Comparison of ENCODE assay signal across 20 cellular contexts in genomic region chr10:49230004-49230403, GRCh38. TPM values are rescaled to one million over a fixed set of nuclear protein-coding genes. Genes with fewer than 3 reads are reported as not detected.
"Had no signal": no experiment of that assay in that cellular context is flagged by ENCODE, and none has a peak within 500 bp of the region (broad histone marks: within the 10 kb centered on the region; RNA-seq: fewer than 3 reads in every experiment).

No MANE protein-coding gene starts in this region.

- DNase-seq: activated CD4-positive, alpha-beta memory T cell treated with anti-CD3 and anti-CD28 coated beads, Interleukin-2, amount 10 ng/mL, durations not matched to agents 7 days and 5 days; activated CD4-positive, alpha-beta T cell treated with anti-CD3 and anti-CD28 coated beads for 4 hours; activated CD8-positive, alpha-beta memory T cell treated with anti-CD3 and anti-CD28 coated beads, Interleukin-2, amount 10 ng/mL, durations not matched to agents 7 days and 5 days; activated naive CD4-positive, alpha-beta T cell treated with Interleukin-2 at 50 U/mL for 16 hours; activated naive CD8-positive, alpha-beta T cell treated with anti-CD3 and anti-CD28 coated beads, Interleukin-2, amount 10 ng/mL, durations not matched to agents 7 days and 5 days; amygdala; dermis blood vessel endothelial cell; effector memory CD4-positive, alpha-beta T cell; foreskin fibroblast; hypothalamus; islet precursor cell; left colon; lower lobe of right lung; natural killer cell; ovary; sigmoid colon; stimulated activated CD4-positive, alpha-beta T cell treated with anti-CD3 and anti-CD28 coated beads, Interleukin-4, amount 100 ng/mL, for 24 hours; stomach had no signal

- H3K9me3 ChIP-seq: lower lobe of right lung, ovary, sigmoid colon, stomach, upper lobe of left lung had no signal

- H3K27ac ChIP-seq: cardiac muscle cell, lower lobe of right lung, ovary, sigmoid colon, stomach, upper lobe of left lung had no signal

- H3K36me3 ChIP-seq: cardiac muscle cell, lower lobe of right lung, ovary, sigmoid colon, stomach, upper lobe of left lung had no signal

- H3K27me3 ChIP-seq: cardiac muscle cell, ovary, sigmoid colon, upper lobe of left lung had no signal

- H3K4me3 ChIP-seq: cardiac muscle cell, lower lobe of right lung, ovary, sigmoid colon, stomach, upper lobe of left lung had no signal

- H3K4me1 ChIP-seq: lower lobe of right lung, sigmoid colon, stomach, upper lobe of left lung had no signal

RNA-seq across cellular contexts. Expression of gene TMEM273, which starts 41.8 kb away (rescaled TPM):
- total RNA-seq: cardiac muscle cell had no signal
